ENCODE assay signal across 1 cellular context in the genomic region with DNA sequence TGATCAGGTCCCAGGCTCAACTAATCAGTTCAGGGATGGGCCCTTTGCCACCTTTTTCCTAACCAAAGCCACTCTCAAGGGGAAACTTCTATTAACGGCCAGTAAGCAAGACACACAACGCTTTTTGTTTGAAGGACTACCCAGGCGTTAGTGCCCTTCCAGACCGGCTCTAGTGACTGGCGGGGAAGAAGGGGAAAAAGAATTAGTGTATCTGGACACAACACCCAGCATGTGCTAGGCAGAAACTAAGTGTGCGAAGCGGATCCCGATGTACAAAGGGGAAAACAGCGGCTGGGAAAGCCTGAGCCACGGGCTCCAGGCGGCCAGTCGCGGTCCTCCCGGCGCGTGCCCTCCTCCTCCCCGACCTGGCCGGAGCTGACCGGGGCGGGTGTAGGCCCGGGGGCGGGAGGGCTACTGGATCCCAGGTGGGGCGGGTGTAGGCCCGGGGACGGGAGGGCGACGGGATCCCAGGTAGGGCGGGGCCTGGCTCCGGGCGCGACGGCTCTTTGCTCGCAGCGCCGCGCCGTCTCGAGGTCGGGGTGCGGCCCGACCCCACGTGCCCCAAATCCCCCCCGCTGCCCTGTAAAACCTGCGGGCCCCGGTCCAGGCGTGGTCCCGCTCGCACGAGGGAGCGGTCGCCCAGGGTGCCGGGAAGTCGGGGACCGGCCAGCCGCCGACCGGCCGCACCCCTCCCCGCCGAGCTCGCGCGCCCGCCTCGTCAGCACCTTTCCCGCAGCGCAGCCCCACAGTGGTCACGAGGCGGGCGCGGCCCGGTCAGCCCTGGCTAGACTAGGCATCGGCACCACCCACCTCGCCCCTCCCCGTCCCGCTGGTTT.
A peak's percentile ranks its signal among the peaks of the same experiment; 100 is the strongest.
TF ChIP-seq lines count a peak whose summit lies in the region.

No MANE protein-coding gene starts in this region.

TF ChIP-seq in WTC11, 78 proteins besides CTCF, POLR2A, EP300 and RAD21 (continued from another document and continues in another):
- TF ChIP-seq, protein P1, sequence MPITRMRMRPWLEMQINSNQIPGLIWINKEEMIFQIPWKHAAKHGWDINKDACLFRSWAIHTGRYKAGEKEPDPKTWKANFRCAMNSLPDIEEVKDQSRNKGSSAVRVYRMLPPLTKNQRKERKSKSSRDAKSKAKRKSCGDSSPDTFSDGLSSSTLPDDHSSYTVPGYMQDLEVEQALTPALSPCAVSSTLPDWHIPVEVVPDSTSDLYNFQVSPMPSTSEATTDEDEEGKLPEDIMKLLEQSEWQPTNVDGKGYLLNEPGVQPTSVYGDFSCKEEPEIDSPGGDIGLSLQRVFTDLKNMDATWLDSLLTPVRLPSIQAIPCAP (CRISPR knock-in tag; IDR thresholded peaks at IDR 0.05) = no peak
- TF ChIP-seq, protein P2, sequence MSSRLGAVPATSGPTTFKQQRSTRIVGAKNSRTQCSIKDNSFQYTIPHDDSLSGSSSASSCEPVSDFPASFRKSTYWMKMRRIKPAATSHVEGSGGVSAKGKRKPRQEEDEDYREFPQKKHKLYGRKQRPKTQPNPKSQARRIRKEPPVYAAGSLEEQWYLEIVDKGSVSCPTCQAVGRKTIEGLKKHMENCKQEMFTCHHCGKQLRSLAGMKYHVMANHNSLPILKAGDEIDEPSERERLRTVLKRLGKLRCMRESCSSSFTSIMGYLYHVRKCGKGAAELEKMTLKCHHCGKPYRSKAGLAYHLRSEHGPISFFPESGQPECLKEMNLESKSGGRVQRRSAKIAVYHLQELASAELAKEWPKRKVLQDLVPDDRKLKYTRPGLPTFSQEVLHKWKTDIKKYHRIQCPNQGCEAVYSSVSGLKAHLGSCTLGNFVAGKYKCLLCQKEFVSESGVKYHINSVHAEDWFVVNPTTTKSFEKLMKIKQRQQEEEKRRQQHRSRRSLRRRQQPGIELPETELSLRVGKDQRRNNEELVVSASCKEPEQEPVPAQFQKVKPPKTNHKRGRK (CRISPR knock-in tag; IDR thresholded peaks at IDR 0.05; ENCODE audit: borderline replicate concordance) = no peak
- no peak for TF ChIP-seq TEAD1 (CRISPR knock-in tag; IDR thresholded peaks at IDR 0.05)
- TF ChIP-seq, protein P3, sequence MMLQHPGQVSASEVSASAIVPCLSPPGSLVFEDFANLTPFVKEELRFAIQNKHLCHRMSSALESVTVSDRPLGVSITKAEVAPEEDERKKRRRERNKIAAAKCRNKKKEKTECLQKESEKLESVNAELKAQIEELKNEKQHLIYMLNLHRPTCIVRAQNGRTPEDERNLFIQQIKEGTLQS (CRISPR knock-in tag; conservative IDR thresholded peaks at IDR 0.05) = no peak; the same call in 1 of the 2 replicates
- TF ChIP-seq, protein P4, sequence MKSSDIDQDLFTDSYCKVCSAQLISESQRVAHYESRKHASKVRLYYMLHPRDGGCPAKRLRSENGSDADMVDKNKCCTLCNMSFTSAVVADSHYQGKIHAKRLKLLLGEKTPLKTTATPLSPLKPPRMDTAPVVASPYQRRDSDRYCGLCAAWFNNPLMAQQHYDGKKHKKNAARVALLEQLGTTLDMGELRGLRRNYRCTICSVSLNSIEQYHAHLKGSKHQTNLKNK (CRISPR knock-in tag; IDR thresholded peaks at IDR 0.05) = no peak
- no peak for TF ChIP-seq SP1 (CRISPR knock-in tag; conservative IDR thresholded peaks at IDR 0.05)
- no peak for TF ChIP-seq NR3C1 (CRISPR knock-in tag; conservative IDR thresholded peaks at IDR 0.05; ENCODE audit: low read depth)
- TF ChIP-seq IRF2 (CRISPR knock-in tag; IDR thresholded peaks at IDR 0.05; ENCODE audit: borderline replicate concordance, low read depth) = no peak
- TF ChIP-seq, protein P5, sequence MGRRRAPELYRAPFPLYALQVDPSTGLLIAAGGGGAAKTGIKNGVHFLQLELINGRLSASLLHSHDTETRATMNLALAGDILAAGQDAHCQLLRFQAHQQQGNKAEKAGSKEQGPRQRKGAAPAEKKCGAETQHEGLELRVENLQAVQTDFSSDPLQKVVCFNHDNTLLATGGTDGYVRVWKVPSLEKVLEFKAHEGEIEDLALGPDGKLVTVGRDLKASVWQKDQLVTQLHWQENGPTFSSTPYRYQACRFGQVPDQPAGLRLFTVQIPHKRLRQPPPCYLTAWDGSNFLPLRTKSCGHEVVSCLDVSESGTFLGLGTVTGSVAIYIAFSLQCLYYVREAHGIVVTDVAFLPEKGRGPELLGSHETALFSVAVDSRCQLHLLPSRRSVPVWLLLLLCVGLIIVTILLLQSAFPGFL (CRISPR knock-in tag; IDR thresholded peaks at IDR 0.05; ENCODE audit: borderline replicate concordance) = no peak
- 0 out of 2 replicates have a peak, but pooled peaks have one; percentile 26 for TF ChIP-seq NFATC4 (CRISPR knock-in tag; IDR thresholded peaks at IDR 0.05)
- TF ChIP-seq NR1H2 (CRISPR knock-in tag; IDR thresholded peaks at IDR 0.05) = no peak
- TF ChIP-seq, protein P6, sequence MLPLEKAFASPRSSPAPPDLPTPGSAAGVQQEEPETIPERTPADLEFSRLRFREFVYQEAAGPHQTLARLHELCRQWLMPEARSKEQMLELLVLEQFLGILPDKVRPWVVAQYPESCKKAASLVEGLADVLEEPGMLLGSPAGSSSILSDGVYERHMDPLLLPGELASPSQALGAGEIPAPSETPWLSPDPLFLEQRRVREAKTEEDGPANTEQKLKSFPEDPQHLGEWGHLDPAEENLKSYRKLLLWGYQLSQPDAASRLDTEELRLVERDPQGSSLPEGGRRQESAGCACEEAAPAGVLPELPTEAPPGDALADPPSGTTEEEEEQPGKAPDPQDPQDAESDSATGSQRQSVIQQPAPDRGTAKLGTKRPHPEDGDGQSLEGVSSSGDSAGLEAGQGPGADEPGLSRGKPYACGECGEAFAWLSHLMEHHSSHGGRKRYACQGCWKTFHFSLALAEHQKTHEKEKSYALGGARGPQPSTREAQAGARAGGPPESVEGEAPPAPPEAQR (CRISPR knock-in tag; IDR thresholded peaks at IDR 0.05) = no peak
- TF ChIP-seq, protein P7, sequence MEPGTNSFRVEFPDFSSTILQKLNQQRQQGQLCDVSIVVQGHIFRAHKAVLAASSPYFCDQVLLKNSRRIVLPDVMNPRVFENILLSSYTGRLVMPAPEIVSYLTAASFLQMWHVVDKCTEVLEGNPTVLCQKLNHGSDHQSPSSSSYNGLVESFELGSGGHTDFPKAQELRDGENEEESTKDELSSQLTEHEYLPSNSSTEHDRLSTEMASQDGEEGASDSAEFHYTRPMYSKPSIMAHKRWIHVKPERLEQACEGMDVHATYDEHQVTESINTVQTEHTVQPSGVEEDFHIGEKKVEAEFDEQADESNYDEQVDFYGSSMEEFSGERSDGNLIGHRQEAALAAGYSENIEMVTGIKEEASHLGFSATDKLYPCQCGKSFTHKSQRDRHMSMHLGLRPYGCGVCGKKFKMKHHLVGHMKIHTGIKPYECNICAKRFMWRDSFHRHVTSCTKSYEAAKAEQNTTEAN (CRISPR knock-in tag; IDR thresholded peaks at IDR 0.05) = peak; percentile 59
- TF ChIP-seq, protein P8, sequence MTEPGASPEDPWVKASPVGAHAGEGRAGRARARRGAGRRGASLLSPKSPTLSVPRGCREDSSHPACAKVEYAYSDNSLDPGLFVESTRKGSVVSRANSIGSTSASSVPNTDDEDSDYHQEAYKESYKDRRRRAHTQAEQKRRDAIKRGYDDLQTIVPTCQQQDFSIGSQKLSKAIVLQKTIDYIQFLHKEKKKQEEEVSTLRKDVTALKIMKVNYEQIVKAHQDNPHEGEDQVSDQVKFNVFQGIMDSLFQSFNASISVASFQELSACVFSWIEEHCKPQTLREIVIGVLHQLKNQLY (CRISPR knock-in tag; IDR thresholded peaks at IDR 0.05) = no peak
- TF ChIP-seq, protein P9, sequence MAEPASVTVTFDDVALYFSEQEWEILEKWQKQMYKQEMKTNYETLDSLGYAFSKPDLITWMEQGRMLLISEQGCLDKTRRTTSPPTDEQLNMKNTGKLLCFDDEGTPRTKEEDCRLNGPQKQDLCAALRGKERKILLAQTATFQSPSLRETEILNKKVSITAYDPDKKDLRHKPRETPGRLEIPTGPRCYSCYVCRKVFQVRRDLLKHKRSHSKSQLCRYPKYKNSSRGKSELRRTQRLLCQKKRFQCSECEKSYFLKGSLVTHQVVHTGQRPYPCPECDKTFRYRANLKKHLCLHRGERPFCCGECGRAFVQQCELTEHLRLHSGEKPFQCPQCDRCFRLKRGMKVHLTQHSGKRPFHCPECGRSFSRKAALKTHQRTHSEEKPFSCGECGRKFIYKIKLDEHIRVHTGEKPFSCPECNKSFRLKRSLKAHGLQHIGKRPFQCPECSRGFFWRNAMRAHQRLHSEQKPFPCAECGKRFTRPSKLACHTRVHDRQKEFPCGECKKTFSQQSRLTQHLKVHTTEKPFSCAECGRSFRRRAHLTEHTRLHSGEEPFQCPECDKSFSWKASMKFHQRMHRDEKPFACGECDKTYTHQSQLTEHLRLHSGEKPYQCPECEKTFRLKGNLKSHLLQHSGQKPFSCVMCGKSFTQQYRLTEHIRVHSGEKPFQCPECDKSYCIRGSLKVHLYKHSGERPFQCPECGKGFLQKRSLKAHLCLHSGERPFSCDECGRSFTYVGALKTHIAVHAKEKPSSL (CRISPR knock-in tag; conservative IDR thresholded peaks at IDR 0.05) = 0 out of 2 replicates have a peak, but pooled peaks have one; percentile 17
- no peak for TF ChIP-seq FOXJ3 (CRISPR knock-in tag; IDR thresholded peaks at IDR 0.05; ENCODE audit: borderline replicate concordance)
- peak; percentile 44; the same call in 1 of the 2 replicates for TF ChIP-seq ZNF671 (CRISPR knock-in tag; IDR thresholded peaks at IDR 0.05)
- no peak for TF ChIP-seq FOXK1 (CRISPR knock-in tag; IDR thresholded peaks at IDR 0.05)
- TF ChIP-seq, protein P10, sequence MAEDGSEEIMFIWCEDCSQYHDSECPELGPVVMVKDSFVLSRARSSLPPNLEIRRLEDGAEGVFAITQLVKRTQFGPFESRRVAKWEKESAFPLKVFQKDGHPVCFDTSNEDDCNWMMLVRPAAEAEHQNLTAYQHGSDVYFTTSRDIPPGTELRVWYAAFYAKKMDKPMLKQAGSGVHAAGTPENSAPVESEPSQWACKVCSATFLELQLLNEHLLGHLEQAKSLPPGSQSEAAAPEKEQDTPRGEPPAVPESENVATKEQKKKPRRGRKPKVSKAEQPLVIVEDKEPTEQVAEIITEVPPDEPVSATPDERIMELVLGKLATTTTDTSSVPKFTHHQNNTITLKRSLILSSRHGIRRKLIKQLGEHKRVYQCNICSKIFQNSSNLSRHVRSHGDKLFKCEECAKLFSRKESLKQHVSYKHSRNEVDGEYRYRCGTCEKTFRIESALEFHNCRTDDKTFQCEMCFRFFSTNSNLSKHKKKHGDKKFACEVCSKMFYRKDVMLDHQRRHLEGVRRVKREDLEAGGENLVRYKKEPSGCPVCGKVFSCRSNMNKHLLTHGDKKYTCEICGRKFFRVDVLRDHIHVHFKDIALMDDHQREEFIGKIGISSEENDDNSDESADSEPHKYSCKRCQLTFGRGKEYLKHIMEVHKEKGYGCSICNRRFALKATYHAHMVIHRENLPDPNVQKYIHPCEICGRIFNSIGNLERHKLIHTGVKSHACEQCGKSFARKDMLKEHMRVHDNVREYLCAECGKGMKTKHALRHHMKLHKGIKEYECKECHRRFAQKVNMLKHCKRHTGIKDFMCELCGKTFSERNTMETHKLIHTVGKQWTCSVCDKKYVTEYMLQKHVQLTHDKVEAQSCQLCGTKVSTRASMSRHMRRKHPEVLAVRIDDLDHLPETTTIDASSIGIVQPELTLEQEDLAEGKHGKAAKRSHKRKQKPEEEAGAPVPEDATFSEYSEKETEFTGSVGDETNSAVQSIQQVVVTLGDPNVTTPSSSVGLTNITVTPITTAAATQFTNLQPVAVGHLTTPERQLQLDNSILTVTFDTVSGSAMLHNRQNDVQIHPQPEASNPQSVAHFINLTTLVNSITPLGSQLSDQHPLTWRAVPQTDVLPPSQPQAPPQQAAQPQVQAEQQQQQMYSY (CRISPR knock-in tag; IDR thresholded peaks at IDR 0.05) = no peak
- TF ChIP-seq CREB1 (CRISPR knock-in tag; IDR thresholded peaks at IDR 0.05) = no peak
- TF ChIP-seq ZNF263 (CRISPR knock-in tag; IDR thresholded peaks at IDR 0.05; ENCODE audit: low read depth) = peak; percentile 76
- no peak for TF ChIP-seq MXD4 (CRISPR knock-in tag; IDR thresholded peaks at IDR 0.05; ENCODE audit: borderline replicate concordance)
- TF ChIP-seq, protein P11, sequence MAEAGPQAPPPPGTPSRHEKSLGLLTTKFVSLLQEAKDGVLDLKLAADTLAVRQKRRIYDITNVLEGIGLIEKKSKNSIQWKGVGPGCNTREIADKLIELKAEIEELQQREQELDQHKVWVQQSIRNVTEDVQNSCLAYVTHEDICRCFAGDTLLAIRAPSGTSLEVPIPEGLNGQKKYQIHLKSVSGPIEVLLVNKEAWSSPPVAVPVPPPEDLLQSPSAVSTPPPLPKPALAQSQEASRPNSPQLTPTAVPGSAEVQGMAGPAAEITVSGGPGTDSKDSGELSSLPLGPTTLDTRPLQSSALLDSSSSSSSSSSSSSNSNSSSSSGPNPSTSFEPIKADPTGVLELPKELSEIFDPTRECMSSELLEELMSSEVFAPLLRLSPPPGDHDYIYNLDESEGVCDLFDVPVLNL (CRISPR knock-in tag; IDR thresholded peaks at IDR 0.05; ENCODE audit: borderline replicate concordance, low read depth) = no peak
- no peak for TF ChIP-seq HMGA2 (CRISPR knock-in tag; IDR thresholded peaks at IDR 0.05)
- no peak for TF ChIP-seq CBFB (CRISPR knock-in tag; IDR thresholded peaks at IDR 0.05; ENCODE audit: low read depth)
- TF ChIP-seq TEAD4 (CRISPR knock-in tag; IDR thresholded peaks at IDR 0.05) = no peak
- no peak for TF ChIP-seq SMAD3 (CRISPR knock-in tag; IDR thresholded peaks at IDR 0.05; ENCODE audit: borderline replicate concordance)
- TF ChIP-seq KAT7 (CRISPR knock-in tag; IDR thresholded peaks at IDR 0.05; ENCODE audit: borderline replicate concordance) = no peak
- TF ChIP-seq, protein P12, sequence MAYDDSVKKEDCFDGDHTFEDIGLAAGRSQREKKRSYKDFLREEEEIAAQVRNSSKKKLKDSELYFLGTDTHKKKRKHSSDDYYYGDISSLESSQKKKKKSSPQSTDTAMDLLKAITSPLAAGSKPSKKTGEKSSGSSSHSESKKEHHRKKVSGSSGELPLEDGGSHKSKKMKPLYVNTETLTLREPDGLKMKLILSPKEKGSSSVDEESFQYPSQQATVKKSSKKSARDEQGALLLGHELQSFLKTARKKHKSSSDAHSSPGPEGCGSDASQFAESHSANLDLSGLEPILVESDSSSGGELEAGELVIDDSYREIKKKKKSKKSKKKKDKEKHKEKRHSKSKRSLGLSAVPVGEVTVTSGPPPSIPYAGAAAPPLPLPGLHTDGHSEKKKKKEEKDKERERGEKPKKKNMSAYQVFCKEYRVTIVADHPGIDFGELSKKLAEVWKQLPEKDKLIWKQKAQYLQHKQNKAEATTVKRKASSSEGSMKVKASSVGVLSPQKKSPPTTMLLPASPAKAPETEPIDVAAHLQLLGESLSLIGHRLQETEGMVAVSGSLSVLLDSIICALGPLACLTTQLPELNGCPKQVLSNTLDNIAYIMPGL (CRISPR knock-in tag; IDR thresholded peaks at IDR 0.05) = peak; percentile 35; the same call in 1 of the 2 replicates
- 0 out of 2 replicates have a peak, but pooled peaks have one; percentile 80 for TF ChIP-seq TP53 (CRISPR knock-in tag; IDR thresholded peaks at IDR 0.05)
- 0 out of 2 replicates have a peak, but pooled peaks have one; percentile 51 for TF ChIP-seq ZNF416 (CRISPR knock-in tag; IDR thresholded peaks at IDR 0.05)
